ENCODE assay signal across 29 cellular contexts in the genomic region with DNA sequence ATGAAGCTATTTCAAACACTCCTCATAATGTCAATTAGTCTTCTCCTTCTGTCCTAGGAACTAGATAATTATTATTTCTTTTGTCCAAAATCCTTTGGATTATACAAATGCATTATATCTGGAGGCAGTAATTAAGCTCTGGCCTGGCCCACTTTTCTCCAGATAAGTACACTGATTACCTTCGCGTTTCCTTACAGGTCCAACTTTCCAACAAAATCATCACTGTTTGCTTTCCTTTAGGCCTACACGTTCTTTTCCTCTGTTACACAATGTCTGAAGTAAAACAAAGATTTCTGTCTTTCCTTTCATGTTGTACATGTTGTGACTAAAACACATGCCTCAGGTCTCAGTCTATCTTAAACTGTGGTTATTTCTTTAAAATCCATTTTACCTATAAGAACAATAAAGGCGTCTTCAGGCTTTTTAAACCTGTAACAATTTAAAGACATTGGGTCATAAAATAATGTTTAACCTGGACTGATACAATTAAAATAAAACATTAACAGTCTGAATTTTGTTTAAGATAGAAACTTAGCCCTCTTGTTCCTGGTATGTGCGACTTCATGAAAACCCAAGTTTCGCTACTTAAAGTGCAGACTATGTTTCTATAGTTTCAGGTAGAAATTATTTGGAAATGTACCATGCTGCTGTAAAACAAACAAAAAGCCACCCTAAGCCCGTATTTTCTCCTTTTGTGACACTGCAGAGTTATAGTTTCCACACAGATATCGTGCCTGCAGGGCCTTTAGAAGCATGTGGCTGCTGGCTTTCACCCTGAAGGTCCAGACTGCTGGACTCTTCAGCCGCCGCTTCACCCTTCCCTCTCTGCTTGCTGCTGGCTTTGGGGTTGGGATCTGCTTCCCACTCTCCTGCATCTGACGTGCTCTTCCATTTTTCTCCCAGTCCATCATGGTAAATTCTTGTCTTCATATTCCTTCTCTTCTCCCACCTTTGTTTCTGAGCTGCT.
"Had no signal": no experiment of that assay in that cellular context is flagged by ENCODE, and none has a peak within 500 bp of the region (broad histone marks: within the 10 kb centered on the region; RNA-seq: fewer than 3 reads in every experiment).

No MANE protein-coding gene starts in this region.

- H3K4me1 Mint-ChIP-seq: naive thymus-derived CD4-positive, alpha-beta T cell; natural killer cell; nephron; neural crest cell; stimulated activated memory B cell treated with anti-CD40 and anti-IgM and Interleukin-4, amounts not matched to agents 10 μg/mL and 1 μg/mL and 100 μg/mL, for 72 hours; stimulated activated naive CD8-positive, alpha-beta T cell treated with anti-CD3 and anti-CD28 coated beads, Interleukin-15, amount 100 ng/mL, for 72 hours had no signal

- H3K4me3 ChIP-seq: pancreas, right lobe of liver, sigmoid colon, suprapubic skin, testis, tibial artery, transverse colon, upper lobe of right lung, uterus had no signal

- H3K36me3 Mint-ChIP-seq: naive thymus-derived CD4-positive, alpha-beta T cell; natural killer cell; stimulated activated memory B cell treated with anti-CD40 and anti-IgM and Interleukin-4, amounts not matched to agents 10 μg/mL and 1 μg/mL and 100 μg/mL, for 72 hours; type B pancreatic cell had no signal

- H3K27me3 ChIP-seq: neutrophil, pancreas, right lobe of liver, sigmoid colon, suprapubic skin, testis, tibial artery, transverse colon, upper lobe of right lung, uterus had no signal

- H3K36me3 ChIP-seq: neutrophil, pancreas, right lobe of liver, sigmoid colon, suprapubic skin, tibial artery, transverse colon, upper lobe of right lung, uterus had no signal

- H3K9me3 Mint-ChIP-seq: nephron, neural crest cell, type B pancreatic cell had no signal

- DNase-seq: naive thymus-derived CD4-positive, alpha-beta T cell; natural killer cell; nucleus accumbens; pancreas; psoas muscle; right cardiac atrium; right lobe of liver; sigmoid colon; small intestine; stimulated activated CD4-positive, alpha-beta T cell treated with anti-CD3 and anti-CD28 coated beads, Interleukin-15, amount 100 ng/mL, for 24 hours; stimulated activated CD4-positive, alpha-beta T cell treated with anti-CD3 and anti-CD28 coated beads, Interleukin-2, amount 100 ng/mL, for 24 hours; stimulated activated CD4-positive, alpha-beta T cell treated with anti-CD3 and anti-CD28 coated beads, Interleukin-2, amount 100 ng/mL, for 48 hours; stimulated activated CD4-positive, alpha-beta T cell treated with anti-CD3 and anti-CD28 coated beads, Interleukin-4, amount 100 ng/mL, for 24 hours; stimulated activated CD8-positive, alpha-beta memory T cell treated with anti-CD3 and anti-CD28 coated beads, Interleukin-4, amount 100 ng/mL, for 48 hours; stimulated activated naive CD4-positive, alpha-beta T cell; stimulated activated naive CD8-positive, alpha-beta T cell treated with anti-CD3 and anti-CD28 coated beads, Interleukin-15, amount 100 ng/mL, for 72 hours; stimulated activated naive CD8-positive, alpha-beta T cell treated with anti-CD3 and anti-CD28 coated beads, Interleukin-15, Interleukin-2, amounts not matched to agents 100 U/mL and 50 U/mL, for 24 hours; substantia nigra; testis; tibial artery; transverse colon; upper lobe of right lung; uterus had no signal

- H3K9me3 ChIP-seq: neutrophil, pancreas, psoas muscle, right lobe of liver, sigmoid colon, testis, tibial artery, transverse colon, upper lobe of right lung, uterus had no signal

- ATAC-seq: naive thymus-derived CD4-positive, alpha-beta T cell; natural killer cell; pancreas; psoas muscle; right cardiac atrium; right lobe of liver; stimulated activated memory B cell treated with anti-CD40 and anti-IgM and Interleukin-4, amounts not matched to agents 10 μg/mL and 1 μg/mL and 100 μg/mL, for 72 hours; stimulated activated naive CD8-positive, alpha-beta T cell treated with anti-CD3 and anti-CD28 coated beads, Interleukin-15, amount 100 ng/mL, for 72 hours; stimulated activated naive CD8-positive, alpha-beta T cell treated with anti-CD3 and anti-CD28 coated beads, Interleukin-15, Interleukin-2, amounts not matched to agents 100 U/mL and 50 U/mL, for 24 hours; upper lobe of right lung had no signal

- H3K27me3 Mint-ChIP-seq: stimulated activated memory B cell treated with anti-CD40 and anti-IgM and Interleukin-4, amounts not matched to agents 10 μg/mL and 1 μg/mL and 100 μg/mL, for 72 hours; stimulated activated naive CD8-positive, alpha-beta T cell treated with anti-CD3 and anti-CD28 coated beads, Interleukin-15, amount 100 ng/mL, for 72 hours; type B pancreatic cell had no signal

- H3K4me3 Mint-ChIP-seq: naive thymus-derived CD4-positive, alpha-beta T cell; natural killer cell; nephron; neural crest cell; stimulated activated memory B cell treated with anti-CD40 and anti-IgM and Interleukin-4, amounts not matched to agents 10 μg/mL and 1 μg/mL and 100 μg/mL, for 72 hours; stimulated activated naive CD8-positive, alpha-beta T cell treated with anti-CD3 and anti-CD28 coated beads, Interleukin-15, amount 100 ng/mL, for 72 hours; type B pancreatic cell had no signal

- H3K27ac Mint-ChIP-seq: naive thymus-derived CD4-positive, alpha-beta T cell; natural killer cell; nephron; stimulated activated memory B cell treated with anti-CD40 and anti-IgM and Interleukin-4, amounts not matched to agents 10 μg/mL and 1 μg/mL and 100 μg/mL, for 72 hours; stimulated activated naive CD8-positive, alpha-beta T cell treated with anti-CD3 and anti-CD28 coated beads, Interleukin-15, amount 100 ng/mL, for 72 hours; type B pancreatic cell had no signal

- H3K27ac ChIP-seq: neutrophil, pancreas, psoas muscle, right lobe of liver, sigmoid colon, suprapubic skin, testis, tibial artery, upper lobe of right lung, uterus had no signal
